ENCODE assay signal across 21 cellular contexts in genomic region chr3:127489357-127489756, GRCh38.
"Had no signal": no experiment of that assay in that cellular context is flagged by ENCODE, and none has a peak within 500 bp of the region (broad histone marks: within the 10 kb centered on the region; RNA-seq: fewer than 3 reads in every experiment).

No MANE protein-coding gene starts in this region.

- H3K36me3 Mint-ChIP-seq: immature natural killer cell; natural killer cell treated with Interleukin-12 subunit alpha and Interleukin-12 subunit beta and Interleukin-15 and Interleukin-18, amount 100 ng/mL, for 72 hours; stimulated activated effector memory CD8-positive, alpha-beta T cell treated with anti-CD3 and anti-CD28 coated beads, Interleukin-12 subunit alpha, Interleukin-12 subunit beta, amount 100 ng/mL, for 72 hours; type B pancreatic cell had no signal

- H3K9me3 ChIP-seq: left lung, lower lobe of right lung, prostate gland, right lobe of liver, suprapubic skin, thyroid gland, uterus had no signal

- H3K27me3 ChIP-seq: right lobe of liver, thyroid gland, uterus had no signal

- H3K4me1 ChIP-seq: foreskin keratinocyte, left lung, lower lobe of right lung, parathyroid adenoma, prostate gland, right lobe of liver, suprapubic skin, thyroid gland, uterus had no signal

- H3K27ac ChIP-seq: foreskin keratinocyte, left lung, lower lobe of right lung, parathyroid adenoma, prostate gland, right lobe of liver, suprapubic skin, thyroid gland, uterus had no signal

- H3K4me3 Mint-ChIP-seq: dendritic cell treated with granulocyte-macrophage colony-stimulating factor and Interleukin-4, amounts not matched to agents 40 ng/mL and 50 ng/mL, for 4 days; immature natural killer cell; natural killer cell treated with Interleukin-12 subunit alpha and Interleukin-12 subunit beta and Interleukin-15 and Interleukin-18, amount 100 ng/mL, for 72 hours; stimulated activated effector memory CD8-positive, alpha-beta T cell treated with anti-CD3 and anti-CD28 coated beads, Interleukin-12 subunit alpha, Interleukin-12 subunit beta, amount 100 ng/mL, for 72 hours; type B pancreatic cell had no signal

- H3K9me3 Mint-ChIP-seq: dendritic cell treated with granulocyte-macrophage colony-stimulating factor and Interleukin-4, amounts not matched to agents 40 ng/mL and 50 ng/mL, for 4 days; immature natural killer cell; natural killer cell treated with Interleukin-12 subunit alpha and Interleukin-12 subunit beta and Interleukin-15 and Interleukin-18, amount 100 ng/mL, for 72 hours; stimulated activated effector memory CD8-positive, alpha-beta T cell treated with anti-CD3 and anti-CD28 coated beads, Interleukin-12 subunit alpha, Interleukin-12 subunit beta, amount 100 ng/mL, for 72 hours had no signal

- ATAC-seq: foreskin keratinocyte; left lung; lower lobe of right lung; natural killer cell treated with Interleukin-12 subunit alpha and Interleukin-12 subunit beta and Interleukin-15 and Interleukin-18, amount 100 ng/mL, for 72 hours; right lobe of liver; stimulated activated effector memory CD8-positive, alpha-beta T cell treated with anti-CD3 and anti-CD28 coated beads, Interleukin-12 subunit alpha, Interleukin-12 subunit beta, amount 100 ng/mL, for 72 hours; stimulated activated naive CD8-positive, alpha-beta T cell treated with anti-CD3 and anti-CD28 coated beads, Interleukin-15, Interleukin-2, amounts not matched to agents 100 U/mL and 50 U/mL, for 24 hours had no signal

- H3K9ac ChIP-seq: parathyroid adenoma had no signal

- H3K27ac Mint-ChIP-seq: dendritic cell treated with granulocyte-macrophage colony-stimulating factor and Interleukin-4, amounts not matched to agents 40 ng/mL and 50 ng/mL, for 4 days; immature natural killer cell; natural killer cell treated with Interleukin-12 subunit alpha and Interleukin-12 subunit beta and Interleukin-15 and Interleukin-18, amount 100 ng/mL, for 72 hours; stimulated activated effector memory CD8-positive, alpha-beta T cell treated with anti-CD3 and anti-CD28 coated beads, Interleukin-12 subunit alpha, Interleukin-12 subunit beta, amount 100 ng/mL, for 72 hours; type B pancreatic cell had no signal

- H3K4me3 ChIP-seq: left lung, lower lobe of right lung, prostate gland, right lobe of liver, suprapubic skin, thyroid gland, uterus had no signal

- H3K36me3 ChIP-seq: left lung, lower lobe of right lung, prostate gland, right lobe of liver, suprapubic skin, thyroid gland, uterus had no signal

- H3K4me1 Mint-ChIP-seq: immature natural killer cell had no signal

- DNase-seq: erythroblast; foreskin keratinocyte; immature natural killer cell; lower lobe of right lung; mesenchymal stem cell; midbrain; occipital lobe; stimulated activated CD4-positive, alpha-beta T cell treated with anti-CD3 and anti-CD28 coated beads, Interleukin-4, amount 100 ng/mL, for 1 hour; stimulated activated CD8-positive, alpha-beta memory T cell treated with anti-CD3 and anti-CD28 coated beads, Interleukin-4, amount 100 ng/mL, for 48 hours; stimulated activated naive CD8-positive, alpha-beta T cell treated with anti-CD3 and anti-CD28 coated beads, Interleukin-15, Interleukin-2, amounts not matched to agents 100 U/mL and 50 U/mL, for 24 hours; thyroid gland; uterus had no signal
